ENCODE assay signal across 8 cellular contexts in genomic region chr4:20251796-20252655, GRCh38.
A peak's percentile ranks its signal among the peaks of the same experiment; 100 is the strongest.
DNase-seq lines count a peak whose midpoint lies in the region; ATAC-seq, FAIRE-seq and TF ChIP-seq lines count a peak whose summit lies in the region.

A gene with protein sequence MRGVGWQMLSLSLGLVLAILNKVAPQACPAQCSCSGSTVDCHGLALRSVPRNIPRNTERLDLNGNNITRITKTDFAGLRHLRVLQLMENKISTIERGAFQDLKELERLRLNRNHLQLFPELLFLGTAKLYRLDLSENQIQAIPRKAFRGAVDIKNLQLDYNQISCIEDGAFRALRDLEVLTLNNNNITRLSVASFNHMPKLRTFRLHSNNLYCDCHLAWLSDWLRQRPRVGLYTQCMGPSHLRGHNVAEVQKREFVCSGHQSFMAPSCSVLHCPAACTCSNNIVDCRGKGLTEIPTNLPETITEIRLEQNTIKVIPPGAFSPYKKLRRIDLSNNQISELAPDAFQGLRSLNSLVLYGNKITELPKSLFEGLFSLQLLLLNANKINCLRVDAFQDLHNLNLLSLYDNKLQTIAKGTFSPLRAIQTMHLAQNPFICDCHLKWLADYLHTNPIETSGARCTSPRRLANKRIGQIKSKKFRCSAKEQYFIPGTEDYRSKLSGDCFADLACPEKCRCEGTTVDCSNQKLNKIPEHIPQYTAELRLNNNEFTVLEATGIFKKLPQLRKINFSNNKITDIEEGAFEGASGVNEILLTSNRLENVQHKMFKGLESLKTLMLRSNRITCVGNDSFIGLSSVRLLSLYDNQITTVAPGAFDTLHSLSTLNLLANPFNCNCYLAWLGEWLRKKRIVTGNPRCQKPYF (N-terminal part only) (plus strand): TSS chr4:20251905. CDS start chr4:20253816, 1,911 bp downstream.

- H3K4me1 Mint-ChIP-seq in nephron, result peaks cover 32% of the 10 kb centered on the region

- no peak for FAIRE-seq in GM18507 (lab: Jason Lieb, UNC)

- H3K4me3 Mint-ChIP-seq in nephron, result peak within 1 kb of the TSS; percentile 94 to 98 (median 97)

- DNase-seq in ACHN (peak; percentile 78), GM18507 (ENCODE audit: extremely low spot score, insufficient read length, low read depth) (peak; percentile 30), NCI-H2029 (lab: John Stamatoyannopoulos, UW) (peak; percentile 23), fibroblast of the conjunctiva (ENCODE audit: low read depth) (peak; percentile 75)
- peak; percentile 16 for DNase-seq in activated T-cell treated with anti-CD3 and anti-CD28 coated beads, Interleukin-2, amount 50 U/mL, for 1 hour

- TF ChIP-seq CTCF in nephron (IDR thresholded peaks at IDR 0.05; ENCODE audit: unreplicated experiment in 3 of 3), result no peak

- ATAC-seq in HG02970 (IDR thresholded peaks at IDR 0.05; ENCODE audit: low FRiP score, unreplicated experiment) (peak; percentile 81), GM21447 (IDR thresholded peaks at IDR 0.05; ENCODE audit: unreplicated experiment) (no peak)

- no peaks in the 10 kb centered on the region for H3K9me3 Mint-ChIP-seq in nephron

- H3K27me3 Mint-ChIP-seq in nephron (ENCODE audit: low read depth), result peaks cover 39% of the 10 kb centered on the region

- H3K27ac Mint-ChIP-seq in nephron, result peak within 1 kb of the TSS; percentile 75 to 88 (median 85)

- H3K36me3 Mint-ChIP-seq in nephron (ENCODE audit: low read depth), result peaks cover 5% of the 10 kb centered on the region

- in situ Hi-C loops in ACHN (cut with HindIII; ENCODE audit: low pct_ligation_motif_present, low pct_unique_long_range_greater_than_20kb, low sequenced_read_pairs), result no loop called here

Comparison
In these comparisons a context has a peak if more than half of its experiments do, and no peak if none do; other contexts are left out.
1. DNase-seq: peak in every context shown above with its lines; median percentile 78 in ACHN; 75 in fibroblast of the conjunctiva; 30 in GM18507; 23 in NCI-H2029; 16 in activated T-cell treated with anti-CD3 and anti-CD28 coated beads, Interleukin-2, amount 50 U/mL, for 1 hour.